ENCODE assay signal across 19 cellular contexts in the genomic region with DNA sequence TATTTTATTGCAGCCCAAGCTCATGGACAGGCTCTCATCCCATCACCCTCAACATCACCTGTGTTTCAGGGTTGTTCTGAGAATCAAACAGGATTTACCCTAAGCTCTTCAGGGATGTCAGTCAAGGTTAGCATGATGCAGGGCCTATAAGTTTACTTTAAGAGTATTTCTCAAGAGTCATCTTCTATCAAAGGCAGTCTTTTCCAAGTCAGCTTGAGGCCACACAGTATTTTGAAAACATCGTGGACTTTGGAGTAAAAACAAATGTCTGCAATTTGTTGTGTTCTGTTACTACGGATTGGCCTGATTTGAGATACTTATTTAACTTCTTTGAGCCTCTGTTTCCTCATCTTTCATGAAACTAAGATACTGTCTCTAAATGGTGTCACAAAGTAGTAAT. TPM values are rescaled to one million over a fixed set of nuclear protein-coding genes. Genes with fewer than 3 reads are reported as not detected.
DNase-seq lines count a peak whose midpoint lies in the region; ATAC-seq and TF ChIP-seq lines count a peak whose summit lies in the region.
"Had no signal": no experiment of that assay in that cellular context is flagged by ENCODE, and none has a peak within 500 bp of the region (broad histone marks: within the 10 kb centered on the region; RNA-seq: fewer than 3 reads in every experiment).

No MANE protein-coding gene starts in this region.

- DNase-seq in HFFc6 (no peak), brain microvascular endothelial cell (no peak), iris pigment epithelial cell (ENCODE audit: low read depth) (peak; percentile 53), NCI-H524 (lab: John Stamatoyannopoulos, UW) (no peak)
- DNase-seq in activated effector memory CD4-positive, alpha-beta T cell treated with Interleukin-2 at 50 U/mL for 16 hours, result no peak
- DNase-seq: AML-193; DMS79; NCI-H1436 treated with DMSO at 0.1 percent for 48 hours; NCI-H2081; NCI-H526 treated with DMSO at 0.1 percent for 48 hours; NK-92 treated with Interleukin-12 subunit alpha and Interleukin-12 subunit beta, amount 100 ng/mL, for 24 hours; OCI-M1; Right ventricle myocardium superior had no signal

- no peak for ATAC-seq in esophagus mucosa
- ATAC-seq: A549, K562 had no signal

- peak overlapping the region; percentile 94 for H3K27ac ChIP-seq in ACC112 (ENCODE audit: low read depth, low read length)
- peak overlapping the region; percentile 56 for H3K27ac ChIP-seq in brain microvascular endothelial cell
- H3K27ac ChIP-seq: HL-60 had no signal

- H3K36me3 ChIP-seq in ACC112 (ENCODE audit: insufficient read depth, low read length) (no peaks in the 10 kb centered on the region), brain microvascular endothelial cell (replicated peaks) (no peaks in the 10 kb centered on the region)

- no peak overlapping the region for H3K4me3 ChIP-seq in ACC112 (ENCODE audit: low read depth, low read length)
- no peak overlapping the region for H3K4me3 ChIP-seq in brain microvascular endothelial cell (ENCODE audit: low read depth, low read length)
- H3K4me3 ChIP-seq: A549, K562 had no signal

- H3K27me3 ChIP-seq in ACC112 (ENCODE audit: insufficient read depth, low read length) (no peaks in the 10 kb centered on the region), brain microvascular endothelial cell (replicated peaks) (no peaks in the 10 kb centered on the region)

- peaks cover 9% of the 10 kb centered on the region; the same call in 1 of the 2 replicates for H3K36me3 Mint-ChIP-seq in HFFc6 (ENCODE audit: low read depth)
- H3K36me3 Mint-ChIP-seq: CD4-positive, CD25-positive, alpha-beta regulatory T cell had no signal

- H2AFZ ChIP-seq in ACC112 (ENCODE audit: low read length, unreplicated experiment), result peak overlapping the region; percentile 30

- H3K27me3 Mint-ChIP-seq in HFFc6 (ENCODE audit: insufficient read depth), result no peaks in the 10 kb centered on the region; the same call in 1 of the 2 replicates

- TF ChIP-seq CTCF in HFFc6 (IDR thresholded peaks at IDR 0.05), result no peak
- TF ChIP-seq CTCF in brain microvascular endothelial cell (IDR thresholded peaks at IDR 0.05; ENCODE audit: low read depth, low read length, missing control alignments), result no peak

- H3K27ac Mint-ChIP-seq in HFFc6, result peak overlapping the region; percentile 98
- H3K27ac Mint-ChIP-seq: CD4-positive, CD25-positive, alpha-beta regulatory T cell had no signal

- H3K4me1 ChIP-seq in ACC112 (ENCODE audit: control insufficient read depth, insufficient read depth, low read length, unreplicated experiment), result peaks cover 34% of the 10 kb centered on the region

- in situ Hi-C loops in brain microvascular endothelial cell (cut with HindIII; ENCODE audit: low pct_ligation_motif_present, low sequenced_read_pairs), result no loop called here

- H3K4me3 Mint-ChIP-seq in HFFc6, result peak overlapping the region; percentile 88
- H3K4me3 Mint-ChIP-seq: CD4-positive, CD25-positive, alpha-beta regulatory T cell had no signal

- no peaks in the 10 kb centered on the region for H3K79me2 ChIP-seq in ACC112 (ENCODE audit: control insufficient read depth, insufficient read depth, low read length, unreplicated experiment)

- H3K9me3 Mint-ChIP-seq in HFFc6, result peaks cover 6% of the 10 kb centered on the region; the same call in 1 of the 2 replicates

- peaks cover 57% of the 10 kb centered on the region for H3K4me1 Mint-ChIP-seq in HFFc6 (ENCODE audit: low read depth)
- H3K4me1 Mint-ChIP-seq: CD4-positive, CD25-positive, alpha-beta regulatory T cell had no signal

RNA-seq across cellular contexts. Expression of a gene that starts 42.0 kb away (rescaled TPM):
- 100 to 1,000 TPM; 136 to 164 (median 147) TPM for total RNA-seq in HFFc6 (2021; fragmentation: NEBNext Ultra II Directional; extraction: Animal tissue kit (Norgen Biotek cat#: 25700))
- 8.8 TPM for total RNA-seq in esophagus mucosa
- total RNA-seq: CD4-positive, CD25-positive, alpha-beta regulatory T cell had no signal

Comparison
In these comparisons a context has a peak if more than half of its experiments do, and no peak if none do; other contexts are left out.
1. RNA of a gene that starts 42.0 kb away (total RNA-seq): 136 to 164 TPM in HFFc6; 8.8 TPM in esophagus mucosa (single experiment); every median in the first group is over 10 times any median in the second.